11 cellular contexts compared by ENCODE assay signal in genomic region chr1:87149166-87150065, GRCh38.
A peak's percentile ranks its signal among the peaks of the same experiment; 100 is the strongest.
DNase-seq lines count a peak whose midpoint lies in the region; ATAC-seq and TF ChIP-seq lines count a peak whose summit lies in the region.
"Had no signal": no experiment of that assay in that cellular context is flagged by ENCODE, and none has a peak within 500 bp of the region (broad histone marks: within the 10 kb centered on the region; RNA-seq: fewer than 3 reads in every experiment).

No MANE protein-coding gene starts in this region.

- intact Hi-C loops in PC-3 (cut with micrococcal nuclease) (no loop called here), Calu3 (cut with micrococcal nuclease; ENCODE audit: unreplicated experiment) (loop anchor here (5.0 to 10.0 kb wide), 5 partner anchors 53 to 635 kb away; partner anchors contain the start of gene LMO4)

- H3K79me2 ChIP-seq in PC-3 (ENCODE audit: low read length), result no peaks in the 10 kb centered on the region

- H3K27ac Mint-ChIP-seq in Calu3 (ENCODE audit: unreplicated experiment), result no peak overlapping the region

- H3K9me3 ChIP-seq in PC-3 (ENCODE audit: low read length), result no peaks in the 10 kb centered on the region
- H3K9me3 ChIP-seq: adrenal gland, tibial artery had no signal

- no peak overlapping the region for H3K4me2 ChIP-seq in PC-3 (ENCODE audit: low read length)

- H3K36me3 Mint-ChIP-seq in Calu3 (ENCODE audit: insufficient read depth, unreplicated experiment), result no peaks in the 10 kb centered on the region

- H2AFZ ChIP-seq in PC-3 (ENCODE audit: low read length), result 0 out of 2 replicates have a peak overlapping the region, but pooled peaks have one; percentile 37

- no peaks in the 10 kb centered on the region for H3F3A ChIP-seq in PC-3 (ENCODE audit: low read length, unreplicated experiment)

- no peaks in the 10 kb centered on the region for H4K20me1 ChIP-seq in PC-3 (ENCODE audit: low read length)

- H3K4me1 Mint-ChIP-seq in Calu3 (ENCODE audit: low read depth, unreplicated experiment), result peaks cover 25% of the 10 kb centered on the region

- no peaks in the 10 kb centered on the region for H3K36me3 ChIP-seq in PC-3 (ENCODE audit: low read depth, low read length)
- H3K36me3 ChIP-seq: adrenal gland, tibial artery had no signal

- H3K9me3 Mint-ChIP-seq in Calu3 (ENCODE audit: low read depth, unreplicated experiment), result no peaks in the 10 kb centered on the region

- ATAC-seq in PC-3 (peak; percentile 64), HG03432 (IDR thresholded peaks at IDR 0.05; ENCODE audit: unreplicated experiment) (no peak)
- ATAC-seq: HCT116 had no signal

- BruUV-seq in PC-3 (replicated peaks; lab: Mats Ljungman, UMichigan) (no TSS peak), Calu3 (replicated peaks; lab: Mats Ljungman, UMichigan) (no TSS peak)

- DNase-seq in HCEC 1CT, result peak; percentile 75
- DNase-seq in PC-3, result peak; percentile 58
- peak; percentile 68 for DNase-seq in fibroblast of villous mesenchyme (ENCODE audit: low read depth)
- DNase-seq in retina, result peak; percentile 40
- no peak for DNase-seq in Calu3
- DNase-seq in D341Med (ENCODE audit: low spot score), result no peak
- DNase-seq in GM20000 (ENCODE audit: low spot score), result no peak
- DNase-seq: adrenal gland, tibial artery had no signal

- TF ChIP-seq CTCF in PC-3 (conservative IDR thresholded peaks at IDR 0.05; ENCODE audit: low read depth, low read length) (no peak), fibroblast of villous mesenchyme (IDR thresholded peaks at IDR 0.05; ENCODE audit: insufficient read depth, low read depth, low read length) (no peak), Calu3 (IDR thresholded peaks at IDR 0.05; ENCODE audit: unreplicated experiment) (no peak), GM20000 (IDR thresholded peaks at IDR 0.05; ENCODE audit: extremely low read depth, missing control alignments) (no peak)

- CTCF ChIA-PET in PC-3 (lab: Charles Lee) (no interaction called here), Calu3 (lab: Charles Lee) (no interaction called here)

- no peak overlapping the region for H3K9ac ChIP-seq in PC-3 (ENCODE audit: low read length)

- H3K4me1 ChIP-seq in PC-3 (ENCODE audit: insufficient read depth, low read length), result peaks cover 6% of the 10 kb centered on the region; the same call in 1 of the 2 replicates

- no peak overlapping the region for H3K4me3 ChIP-seq in PC-3 (ENCODE audit: low read length)
- H3K4me3 ChIP-seq in fibroblast of villous mesenchyme (ENCODE audit: low read depth, low read length), result no peak overlapping the region
- H3K4me3 ChIP-seq: adrenal gland, tibial artery had no signal

- no peaks in the 10 kb centered on the region for H3K27me3 ChIP-seq in PC-3 (ENCODE audit: low read length)
- H3K27me3 ChIP-seq: adrenal gland, tibial artery had no signal

- no peaks in the 10 kb centered on the region for H3K9me2 ChIP-seq in PC-3 (replicated peaks; ENCODE audit: low read length)

- no peak overlapping the region for H3K27ac ChIP-seq in PC-3 (ENCODE audit: low read length)
- H3K27ac ChIP-seq: tibial artery had no signal

- POLR2A ChIA-PET in PC-3 (lab: Charles Lee; ENCODE audit: unreplicated experiment), result no interaction called here

- no peaks in the 10 kb centered on the region for H3K27me3 Mint-ChIP-seq in Calu3 (ENCODE audit: unreplicated experiment)

- no peak overlapping the region for H3K4me3 Mint-ChIP-seq in Calu3 (ENCODE audit: low read depth, unreplicated experiment)

Comparison
In these comparisons a context has a peak if more than half of its experiments do, and no peak if none do; other contexts are left out.
1. DNase-seq: peak in HCEC 1CT (single experiment), PC-3 (single experiment), fibroblast of villous mesenchyme (single experiment) and retina (single experiment); none in Calu3 (single experiment), D341Med (single experiment) and GM20000 (single experiment).